25 cellular contexts compared by ENCODE assay signal in genomic region chr6:47200536-47201334, GRCh38.
DNase-seq lines count a peak whose midpoint lies in the region; ATAC-seq and TF ChIP-seq lines count a peak whose summit lies in the region.
"Had no signal": no experiment of that assay in that cellular context is flagged by ENCODE, and none has a peak within 500 bp of the region (broad histone marks: within the 10 kb centered on the region; RNA-seq: fewer than 3 reads in every experiment).

No MANE protein-coding gene starts in this region.

- peaks cover 0 to 6% of the 10 kb centered on the region in 2 donors for H3K36me3 Mint-ChIP-seq in activated T-cell treated with anti-CD3 and anti-CD28 coated beads, Interleukin-2, amount 50 U/mL, for 72 hours (ENCODE audit: insufficient read depth in 2 of 2)
- H3K36me3 Mint-ChIP-seq in activated T-cell treated with anti-CD3 and anti-CD28 coated beads, Interleukin-2, amount 50 U/mL, for 4 hours (ENCODE audit: insufficient read depth) = no peaks in the 10 kb centered on the region
- H3K36me3 Mint-ChIP-seq in nephron (ENCODE audit: low read depth) = no peaks in the 10 kb centered on the region
- no peaks in the 10 kb centered on the region for H3K36me3 Mint-ChIP-seq in activated T-helper 1 cell treated with anti-CD3 and anti-CD28 coated beads, Interleukin-12 subunit alpha, Interleukin-12 subunit beta, Interleukin-2, Interleukin-4 antibody, amounts not matched to agents 30 ng/mL and 10 ng/mL and 1 ng/mL, durations not matched to agents 14 hours and 24 hours and 36 hours (ENCODE audit: low read depth)
- H3K36me3 Mint-ChIP-seq: activated naive CD4-positive, alpha-beta T cell treated with anti-CD3 and anti-CD28 coated beads, Interleukin-2, amount 50 U/mL, for 72 hours had no signal

- no peak overlapping the region for H3K27ac ChIP-seq in RWPE1
- peak overlapping the region in 3 of 4 donors; percentile 14 to 59 (median 42) for H3K27ac ChIP-seq in esophagus squamous epithelium
- H3K27ac ChIP-seq: HL-60, ovary, PC-9, thoracic aorta, vagina had no signal

- no peak for DNase-seq in activated T-cell treated with anti-CD3 and anti-CD28 coated beads, Interleukin-2, amount 50 U/mL, for 72 hours
- DNase-seq in activated T-cell treated with anti-CD3 and anti-CD28 coated beads, Interleukin-2, amount 50 U/mL, for 4 hours = no peak
- DNase-seq in RWPE1 (ENCODE audit: low spot score) = peak; percentile 26
- no peak for DNase-seq in esophagus squamous epithelium (lab: John Stamatoyannopoulos, UW)
- no peak for DNase-seq in activated T-helper 1 cell treated with anti-CD3 and anti-CD28 coated beads, Interleukin-12 subunit alpha, Interleukin-12 subunit beta, Interleukin-2, Interleukin-4 antibody, amounts not matched to agents 30 ng/mL and 10 ng/mL and 1 ng/mL, durations not matched to agents 14 hours and 24 hours and 36 hours (ENCODE audit: low spot score)
- DNase-seq in H7 = no peak
- DNase-seq: activated CD8-positive, alpha-beta T cell treated with anti-CD3 and anti-CD28 coated beads, Interleukin-2, amount 10 ng/mL, durations not matched to agents 7 days and 5 days; DND-41; effector CD4-positive, alpha-beta T cell; head of caudate nucleus; NCI-H1694; ovary; PC-9; retina; SHP77 treated with DMSO at 0.1 percent for 48 hours; small intestine; stimulated activated naive CD8-positive, alpha-beta T cell treated with anti-CD3 and anti-CD28 coated beads, Interleukin-15, Interleukin-2, amounts not matched to agents 100 U/mL and 50 U/mL, for 24 hours; SW 1271 had no signal

- intact Hi-C loops in esophagus squamous epithelium (cut with DNase I) = no loop called here
- intact Hi-C loops in activated T-helper 1 cell treated with anti-CD3 and anti-CD28 coated beads, Interleukin-12 subunit alpha, Interleukin-12 subunit beta, Interleukin-2, Interleukin-4 antibody, amounts not matched to agents 30 ng/mL and 10 ng/mL and 1 ng/mL, durations not matched to agents 14 hours and 24 hours and 36 hours (cut with micrococcal nuclease) = no loop called here

- no peak for TF ChIP-seq CTCF in RWPE1 (conservative IDR thresholded peaks at IDR 0.05; ENCODE audit: low read depth)
- TF ChIP-seq CTCF in esophagus squamous epithelium (IDR thresholded peaks at IDR 0.05) = peak in 1 of 6 experiments; percentile 10
- no peak for TF ChIP-seq CTCF in nephron (IDR thresholded peaks at IDR 0.05; ENCODE audit: unreplicated experiment in 3 of 3)

- ATAC-seq in activated T-cell treated with anti-CD3 and anti-CD28 coated beads, Interleukin-2, amount 50 U/mL, for 72 hours (replicated peaks in 1 of 2) = peak; percentile 35
- ATAC-seq in activated T-cell treated with anti-CD3 and anti-CD28 coated beads, Interleukin-2, amount 50 U/mL, for 4 hours = no peak
- ATAC-seq in GM21360 (IDR thresholded peaks at IDR 0.05; ENCODE audit: unreplicated experiment) = no peak
- ATAC-seq: activated CD8-positive, alpha-beta T cell treated with anti-CD3 and anti-CD28 coated beads, Interleukin-2, amount 10 ng/mL, durations not matched to agents 7 days and 5 days; stimulated activated naive CD8-positive, alpha-beta T cell treated with anti-CD3 and anti-CD28 coated beads, Interleukin-15, Interleukin-2, amounts not matched to agents 100 U/mL and 50 U/mL, for 24 hours had no signal

- H3K27me3 ChIP-seq in esophagus squamous epithelium = no peaks in the 10 kb centered on the region
- H3K27me3 ChIP-seq in H7 (ENCODE audit: control insufficient read depth, insufficient read depth, low read length) = no peaks in the 10 kb centered on the region
- H3K27me3 ChIP-seq: ovary, vagina had no signal

- H3K9me3 ChIP-seq in esophagus squamous epithelium = no peaks in the 10 kb centered on the region
- H3K9me3 ChIP-seq: ovary, thoracic aorta, vagina had no signal

- H3K36me3 ChIP-seq in esophagus squamous epithelium (no peaks in the 10 kb centered on the region), H7 (replicated peaks; ENCODE audit: control insufficient read depth, insufficient read depth, low read length) (no peaks in the 10 kb centered on the region)
- H3K36me3 ChIP-seq: ovary, thoracic aorta, vagina had no signal

- H3K4me1 ChIP-seq in esophagus squamous epithelium = peaks cover 5 to 43% (median 6%) of the 10 kb centered on the region in 3 donors
- H3K4me1 ChIP-seq: vagina had no signal

- WGBS in esophagus squamous epithelium, 2 donors = 35 to 52% methylated on average over 3 of the region's 3 CpGs

- CTCF ChIA-PET in RWPE1 (lab: Yijun Ruan, JAX) = no interaction called here

- H3K9me3 Mint-ChIP-seq in activated T-cell treated with anti-CD3 and anti-CD28 coated beads, Interleukin-2, amount 50 U/mL, for 72 hours = peaks cover 4 to 8% of the 10 kb centered on the region in 2 donors
- H3K9me3 Mint-ChIP-seq in activated T-cell treated with anti-CD3 and anti-CD28 coated beads, Interleukin-2, amount 50 U/mL, for 4 hours = no peaks in the 10 kb centered on the region
- H3K9me3 Mint-ChIP-seq in nephron = no peaks in the 10 kb centered on the region
- no peaks in the 10 kb centered on the region for H3K9me3 Mint-ChIP-seq in activated T-helper 1 cell treated with anti-CD3 and anti-CD28 coated beads, Interleukin-12 subunit alpha, Interleukin-12 subunit beta, Interleukin-2, Interleukin-4 antibody, amounts not matched to agents 30 ng/mL and 10 ng/mL and 1 ng/mL, durations not matched to agents 14 hours and 24 hours and 36 hours
- H3K9me3 Mint-ChIP-seq: neural crest cell had no signal

- H3K4me3 ChIP-seq in esophagus squamous epithelium (no peak overlapping the region), H7 (ENCODE audit: insufficient read depth, low read depth, low read length) (no peak overlapping the region)
- H3K4me3 ChIP-seq: ovary, PC-9, thoracic aorta, vagina had no signal

- H3K4me3 Mint-ChIP-seq in activated T-cell treated with anti-CD3 and anti-CD28 coated beads, Interleukin-2, amount 50 U/mL, for 72 hours = no peak overlapping the region
- H3K4me3 Mint-ChIP-seq in activated T-cell treated with anti-CD3 and anti-CD28 coated beads, Interleukin-2, amount 50 U/mL, for 4 hours = no peak overlapping the region
- H3K4me3 Mint-ChIP-seq in nephron = no peak overlapping the region
- no peak overlapping the region for H3K4me3 Mint-ChIP-seq in activated T-helper 1 cell treated with anti-CD3 and anti-CD28 coated beads, Interleukin-12 subunit alpha, Interleukin-12 subunit beta, Interleukin-2, Interleukin-4 antibody, amounts not matched to agents 30 ng/mL and 10 ng/mL and 1 ng/mL, durations not matched to agents 14 hours and 24 hours and 36 hours
- H3K4me3 Mint-ChIP-seq: activated CD8-positive, alpha-beta T cell treated with anti-CD3 and anti-CD28 coated beads, Interleukin-2, amount 10 ng/mL, durations not matched to agents 7 days and 5 days; neural crest cell had no signal

- peaks cover 38% of the 10 kb centered on the region for H3K4me1 Mint-ChIP-seq in activated T-cell treated with anti-CD3 and anti-CD28 coated beads, Interleukin-2, amount 50 U/mL, for 72 hours (ENCODE audit: low read depth)
- H3K4me1 Mint-ChIP-seq in activated T-cell treated with anti-CD3 and anti-CD28 coated beads, Interleukin-2, amount 50 U/mL, for 4 hours (ENCODE audit: low read depth) = peaks cover 2% of the 10 kb centered on the region
- peaks cover 8% of the 10 kb centered on the region for H3K4me1 Mint-ChIP-seq in nephron
- peaks cover 11% of the 10 kb centered on the region for H3K4me1 Mint-ChIP-seq in activated T-helper 1 cell treated with anti-CD3 and anti-CD28 coated beads, Interleukin-12 subunit alpha, Interleukin-12 subunit beta, Interleukin-2, Interleukin-4 antibody, amounts not matched to agents 30 ng/mL and 10 ng/mL and 1 ng/mL, durations not matched to agents 14 hours and 24 hours and 36 hours (ENCODE audit: low read depth)
- H3K4me1 Mint-ChIP-seq: neural crest cell had no signal

- peaks cover 7% of the 10 kb centered on the region for H3K27me3 Mint-ChIP-seq in activated T-cell treated with anti-CD3 and anti-CD28 coated beads, Interleukin-2, amount 50 U/mL, for 72 hours (ENCODE audit: low read depth)
- H3K27me3 Mint-ChIP-seq in activated T-cell treated with anti-CD3 and anti-CD28 coated beads, Interleukin-2, amount 50 U/mL, for 4 hours (ENCODE audit: low read depth) = no peaks in the 10 kb centered on the region
- H3K27me3 Mint-ChIP-seq in nephron (ENCODE audit: low read depth) = no peaks in the 10 kb centered on the region
- H3K27me3 Mint-ChIP-seq in activated T-helper 1 cell treated with anti-CD3 and anti-CD28 coated beads, Interleukin-12 subunit alpha, Interleukin-12 subunit beta, Interleukin-2, Interleukin-4 antibody, amounts not matched to agents 30 ng/mL and 10 ng/mL and 1 ng/mL, durations not matched to agents 14 hours and 24 hours and 36 hours (ENCODE audit: insufficient read depth) = peaks cover 3% of the 10 kb centered on the region

- TF ChIP-seq POLR2A in esophagus squamous epithelium (IDR thresholded peaks at IDR 0.05) = no peak

- no peak overlapping the region for H3K27ac Mint-ChIP-seq in activated T-cell treated with anti-CD3 and anti-CD28 coated beads, Interleukin-2, amount 50 U/mL, for 72 hours
- peak overlapping the region; percentile 27 to 79 (median 39) for H3K27ac Mint-ChIP-seq in nephron
- H3K27ac Mint-ChIP-seq in activated T-helper 1 cell treated with anti-CD3 and anti-CD28 coated beads, Interleukin-12 subunit alpha, Interleukin-12 subunit beta, Interleukin-2, Interleukin-4 antibody, amounts not matched to agents 30 ng/mL and 10 ng/mL and 1 ng/mL, durations not matched to agents 14 hours and 24 hours and 36 hours = no peak overlapping the region
- H3K27ac Mint-ChIP-seq: activated CD8-positive, alpha-beta T cell treated with anti-CD3 and anti-CD28 coated beads, Interleukin-2, amount 10 ng/mL, durations not matched to agents 7 days and 5 days; activated naive CD4-positive, alpha-beta T cell treated with anti-CD3 and anti-CD28 coated beads, Interleukin-2, amount 50 U/mL, for 72 hours had no signal

- POLR2A ChIA-PET in RWPE1 (lab: Yijun Ruan, JAX; ENCODE audit: low non-redundant PET) = no interaction called here

Comparison
In these comparisons a context has a peak if more than half of its experiments do, and no peak if none do; other contexts are left out.
1. ATAC-seq: peak in activated T-cell treated with anti-CD3 and anti-CD28 coated beads, Interleukin-2, amount 50 U/mL, for 72 hours (2 of 2); none in activated T-cell treated with anti-CD3 and anti-CD28 coated beads, Interleukin-2, amount 50 U/mL, for 4 hours (0 of 2) and GM21360 (single experiment).
2. H3K27ac Mint-ChIP-seq: peak in nephron (3 of 3); none in activated T-cell treated with anti-CD3 and anti-CD28 coated beads, Interleukin-2, amount 50 U/mL, for 72 hours (single experiment) and activated T-helper 1 cell treated with anti-CD3 and anti-CD28 coated beads, Interleukin-12 subunit alpha, Interleukin-12 subunit beta, Interleukin-2, Interleukin-4 antibody, amounts not matched to agents 30 ng/mL and 10 ng/mL and 1 ng/mL, durations not matched to agents 14 hours and 24 hours and 36 hours (single experiment).